ENCODE assay signal across 11 cellular contexts in genomic region chr11:12236744-12237101, GRCh38.
DNase-seq lines count a peak whose midpoint lies in the region; ATAC-seq and TF ChIP-seq lines count a peak whose summit lies in the region.
"Had no signal": no experiment of that assay in that cellular context is flagged by ENCODE, and none has a peak within 500 bp of the region (broad histone marks: within the 10 kb centered on the region; RNA-seq: fewer than 3 reads in every experiment).

No MANE protein-coding gene starts in this region.

- H3K36me3 Mint-ChIP-seq in activated CD4-positive, alpha-beta T cell treated with anti-CD3 and anti-CD28 coated beads, Interleukin-2, amount 10 ng/mL, durations not matched to agents 24 days and 14 days (ENCODE audit: low read depth), result peaks cover 81% of the 10 kb centered on the region

- intact Hi-C loops in activated CD4-positive, alpha-beta T cell treated with anti-CD3 and anti-CD28 coated beads, Interleukin-2, amount 10 ng/mL, durations not matched to agents 24 days and 14 days (cut with micrococcal nuclease), result loop anchor here (1.0 to 2.0 kb wide), 9 partner anchors 12 to 189 kb away; no protein-coding TSS in a partner anchor

- H3K27ac Mint-ChIP-seq in activated CD4-positive, alpha-beta T cell treated with anti-CD3 and anti-CD28 coated beads, Interleukin-2, amount 10 ng/mL, durations not matched to agents 24 days and 14 days, result peak overlapping the region; percentile 98

- peaks cover 7% of the 10 kb centered on the region for H3K4me1 ChIP-seq in smooth muscle cell (ENCODE audit: low read depth)

- peak overlapping the region; percentile 77 for H3K4me3 Mint-ChIP-seq in activated CD4-positive, alpha-beta T cell treated with anti-CD3 and anti-CD28 coated beads, Interleukin-2, amount 10 ng/mL, durations not matched to agents 24 days and 14 days

- H3K27me3 Mint-ChIP-seq in activated CD4-positive, alpha-beta T cell treated with anti-CD3 and anti-CD28 coated beads, Interleukin-2, amount 10 ng/mL, durations not matched to agents 24 days and 14 days, result no peaks in the 10 kb centered on the region

- 49% methylated on average over 5 of the region's 5 CpGs for WGBS in smooth muscle cell (ENCODE audit: low lambda C conversion rate)

- no peaks in the 10 kb centered on the region for H3K79me2 ChIP-seq in smooth muscle cell (ENCODE audit: low read depth)

- no peak overlapping the region for H3K4me3 ChIP-seq in smooth muscle cell
- H3K4me3 ChIP-seq: suprapubic skin had no signal

- peaks cover 6% of the 10 kb centered on the region for H3K36me3 ChIP-seq in smooth muscle cell (ENCODE audit: low read depth)

- H3K9ac ChIP-seq in smooth muscle cell (ENCODE audit: low read depth), result no peak overlapping the region

- no peak overlapping the region for H2AFZ ChIP-seq in smooth muscle cell (ENCODE audit: low read depth)

- H3K4me1 Mint-ChIP-seq in activated CD4-positive, alpha-beta T cell treated with anti-CD3 and anti-CD28 coated beads, Interleukin-2, amount 10 ng/mL, durations not matched to agents 24 days and 14 days, result peaks cover 55% of the 10 kb centered on the region

- no peaks in the 10 kb centered on the region for H3K9me3 ChIP-seq in smooth muscle cell (replicated peaks; ENCODE audit: low read depth)
- H3K9me3 ChIP-seq: suprapubic skin had no signal

- H3K27me3 ChIP-seq in smooth muscle cell (ENCODE audit: low read depth), result no peaks in the 10 kb centered on the region
- H3K27me3 ChIP-seq: suprapubic skin had no signal

- POLR2A ChIA-PET in RWPE1 (lab: Yijun Ruan, JAX; ENCODE audit: low non-redundant PET), result no interaction called here

- DNase-seq in activated CD4-positive, alpha-beta T cell treated with anti-CD3 and anti-CD28 coated beads, Interleukin-2, amount 10 ng/mL, durations not matched to agents 24 days and 14 days, result no peak
- DNase-seq in activated CD4-positive, alpha-beta T cell treated with anti-CD3 and anti-CD28 coated beads, Interleukin-2, amount 50 U/mL, for 48 hours, result no peak
- DNase-seq in RWPE1 (ENCODE audit: low spot score), result no peak
- no peak for DNase-seq in epithelial cell of prostate (ENCODE audit: low read depth, low spot score)
- no peak for DNase-seq in smooth muscle cell (lab: John Stamatoyannopoulos, UW; ENCODE audit: unreplicated experiment)
- DNase-seq in DMS79 treated with DMSO at 0.1 percent for 48 hours (lab: John Stamatoyannopoulos, UW), result no peak
- DNase-seq: effector CD8-positive, alpha-beta T cell; NCI-H1048 had no signal

- CTCF ChIA-PET in RWPE1 (lab: Yijun Ruan, JAX), result interaction anchor here (0.6 to 1.7 kb wide), 7 partner anchors 13 to 396 kb away, joined by 3 to 6 read pairs (median 3); no protein-coding TSS in a partner anchor

- no peaks in the 10 kb centered on the region for H4K20me1 ChIP-seq in smooth muscle cell (ENCODE audit: low read depth)

- no peaks in the 10 kb centered on the region for H3K9me3 Mint-ChIP-seq in activated CD4-positive, alpha-beta T cell treated with anti-CD3 and anti-CD28 coated beads, Interleukin-2, amount 10 ng/mL, durations not matched to agents 24 days and 14 days

- H3K27ac ChIP-seq in RWPE1 (no peak overlapping the region), epithelial cell of prostate (peak overlapping the region; percentile 92), smooth muscle cell (ENCODE audit: low read depth) (peak overlapping the region; percentile 99)

- TF ChIP-seq CTCF in RWPE1 (conservative IDR thresholded peaks at IDR 0.05; ENCODE audit: low read depth) (peak; percentile 39; the same call in 1 of the 2 replicates), smooth muscle cell (IDR thresholded peaks at IDR 0.05; ENCODE audit: borderline replicate concordance, insufficient read depth, poor library complexity, severe bottlenecking) (no peak)

- no peak overlapping the region for H3K4me2 ChIP-seq in smooth muscle cell

- ATAC-seq in GM18519 (IDR thresholded peaks at IDR 0.05; ENCODE audit: low FRiP score, unreplicated experiment), result no peak
- ATAC-seq in GM18502 (IDR thresholded peaks at IDR 0.05; ENCODE audit: poor library complexity, unreplicated experiment), result no peak

- H3F3A ChIP-seq in smooth muscle cell (ENCODE audit: low read depth), result peaks cover 13% of the 10 kb centered on the region
